9 cellular contexts compared by ENCODE assay signal in the genomic region with DNA sequence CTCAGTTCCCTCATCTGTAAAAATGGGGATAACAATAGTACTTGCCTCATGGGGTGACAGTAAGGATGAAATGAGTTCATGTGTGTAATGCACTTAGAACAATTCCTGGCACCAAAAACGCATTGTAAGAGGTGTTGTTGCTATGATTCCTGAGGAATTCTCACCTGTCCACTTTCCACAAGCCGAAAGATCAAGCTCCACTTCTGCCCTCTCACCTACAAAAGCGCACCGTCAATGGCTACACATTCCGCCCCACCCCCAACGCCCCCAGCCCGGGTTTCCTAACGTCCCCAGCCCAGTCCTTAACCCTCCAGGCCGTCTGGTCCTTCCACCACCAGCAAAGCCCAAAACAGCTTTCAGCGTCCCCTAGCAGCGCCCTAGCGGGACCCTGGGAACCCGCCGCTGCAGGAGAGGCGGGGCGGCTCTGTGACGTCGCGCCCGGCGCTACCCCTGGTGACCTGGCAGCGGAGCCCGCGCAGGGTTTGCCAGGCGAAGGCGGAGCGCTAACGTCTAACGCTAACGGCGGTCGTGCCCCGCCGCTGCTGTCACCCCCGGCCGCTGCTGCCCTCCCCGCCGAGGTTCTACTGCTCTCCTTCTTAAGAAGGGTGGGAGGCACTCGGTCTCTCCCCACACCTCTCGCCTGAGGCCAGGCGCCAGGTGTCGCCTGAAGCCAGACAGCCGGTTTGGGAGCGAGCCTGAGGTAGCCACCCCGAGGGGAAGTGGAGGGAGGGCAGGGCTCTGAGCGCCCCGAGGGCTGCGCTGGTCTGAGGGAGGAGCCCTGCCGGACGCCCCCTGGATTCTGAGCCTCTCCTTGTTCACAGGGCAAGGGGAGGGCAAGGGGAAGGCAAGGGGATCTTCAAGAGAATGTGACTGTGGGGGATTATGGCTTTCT. TPM values are rescaled to one million over a fixed set of nuclear protein-coding genes. Genes with fewer than 3 reads are reported as not detected.
DNase-seq lines count a peak whose midpoint lies in the region; ATAC-seq and TF ChIP-seq lines count a peak whose summit lies in the region.
"Not testable (repeated sequence)": the region's sequence is repeated elsewhere in the genome, so short reads cannot be mapped to it uniquely, and the experiment has no call there.
"Had no signal": no experiment of that assay in that cellular context is flagged by ENCODE, and none has a peak within 500 bp of the region (broad histone marks: within the 10 kb centered on the region; RNA-seq: fewer than 3 reads in every experiment).

A gene (plus strand): TSS at position 478 of the 892 bp plus-strand sequence. CDS start 2,877 bp downstream, outside the sequence.

- H3K4me1 Mint-ChIP-seq in CD8-positive, alpha-beta T cell (ENCODE audit: low read depth); T-helper 2 cell treated with Interferon-gamma antibody and Interleukin-4, amounts not matched to agents 5 μg/mL and 100 μg/mL, for 36 hours (ENCODE audit: low read depth); activated T-helper 1 cell treated with anti-CD3 and anti-CD28 coated beads, Interleukin-12 subunit alpha, Interleukin-12 subunit beta, Interleukin-2, Interleukin-4 antibody, amounts not matched to agents 30 ng/mL and 10 ng/mL and 1 ng/mL, durations not matched to agents 14 hours and 24 hours and 36 hours (ENCODE audit: low read depth); chondrocyte (ENCODE audit: low read depth); natural killer cell; stimulated activated naive B cell treated with anti-CD40 and anti-IgM and Interleukin-4, amounts not matched to agents 10 μg/mL and 1 μg/mL and 100 μg/mL, for 72 hours: not testable (repeated sequence)

- H3K9me3 ChIP-seq in CD8-positive, alpha-beta T cell (ENCODE audit: low read length); right cardiac atrium (ENCODE audit: control insufficient read depth, low read length): not testable (repeated sequence)

- ATAC-seq in CD8-positive, alpha-beta T cell, result peak; percentile 83
- ATAC-seq in HG03175 (IDR thresholded peaks at IDR 0.05; ENCODE audit: unreplicated experiment), result peak; percentile 51
- peak; percentile 82 to 83 for ATAC-seq in right cardiac atrium
- peak; percentile 80 to 91 (median 90) for ATAC-seq in natural killer cell
- ATAC-seq in stimulated activated naive B cell treated with anti-CD40 and anti-IgM and Interleukin-4, amounts not matched to agents 10 μg/mL and 1 μg/mL and 100 μg/mL, for 72 hours (replicated peaks), result peak; percentile 85 to 88

- H3K27ac ChIP-seq in CD8-positive, alpha-beta T cell (ENCODE audit: low read depth, low read length); right cardiac atrium (ENCODE audit: low read length): not testable (repeated sequence)

- not testable (repeated sequence) for H3K4me3 ChIP-seq in CD8-positive, alpha-beta T cell (ENCODE audit: low read depth, low read length); right cardiac atrium (ENCODE audit: low read length)

- peaks cover 24% of the 10 kb centered on the region for H3K27me3 Mint-ChIP-seq in CD8-positive, alpha-beta T cell (ENCODE audit: low read depth)
- H3K27me3 Mint-ChIP-seq in T-helper 2 cell treated with Interferon-gamma antibody and Interleukin-4, amounts not matched to agents 5 μg/mL and 100 μg/mL, for 36 hours (ENCODE audit: low read depth), result peaks cover 29% of the 10 kb centered on the region
- H3K27me3 Mint-ChIP-seq in activated T-helper 1 cell treated with anti-CD3 and anti-CD28 coated beads, Interleukin-12 subunit alpha, Interleukin-12 subunit beta, Interleukin-2, Interleukin-4 antibody, amounts not matched to agents 30 ng/mL and 10 ng/mL and 1 ng/mL, durations not matched to agents 14 hours and 24 hours and 36 hours (ENCODE audit: insufficient read depth), result peaks cover 27% of the 10 kb centered on the region
- peaks cover 13% of the 10 kb centered on the region for H3K27me3 Mint-ChIP-seq in chondrocyte (ENCODE audit: low read depth)
- H3K27me3 Mint-ChIP-seq in natural killer cell (ENCODE audit: low read depth in 2 of 2), result peaks cover 12 to 22% of the 10 kb centered on the region in 2 donors
- H3K27me3 Mint-ChIP-seq in stimulated activated naive B cell treated with anti-CD40 and anti-IgM and Interleukin-4, amounts not matched to agents 10 μg/mL and 1 μg/mL and 100 μg/mL, for 72 hours, result not testable (repeated sequence)

- not testable (repeated sequence) for H3K36me3 ChIP-seq in CD8-positive, alpha-beta T cell (ENCODE audit: insufficient read depth, low read length)

- POLR2A ChIA-PET in CD8-positive, alpha-beta T cell (lab: Charles Lee), result not testable (repeated sequence)

- intact Hi-C loops in CD8-positive, alpha-beta T cell (cut with DNase I, micrococcal nuclease); activated T-helper 1 cell treated with anti-CD3 and anti-CD28 coated beads, Interleukin-12 subunit alpha, Interleukin-12 subunit beta, Interleukin-2, Interleukin-4 antibody, amounts not matched to agents 30 ng/mL and 10 ng/mL and 1 ng/mL, durations not matched to agents 14 hours and 24 hours and 36 hours (cut with micrococcal nuclease); right cardiac atrium (cut with DNase I); natural killer cell (cut with micrococcal nuclease): not testable (repeated sequence)

- H3K27ac Mint-ChIP-seq in CD8-positive, alpha-beta T cell; T-helper 2 cell treated with Interferon-gamma antibody and Interleukin-4, amounts not matched to agents 5 μg/mL and 100 μg/mL, for 36 hours; activated T-helper 1 cell treated with anti-CD3 and anti-CD28 coated beads, Interleukin-12 subunit alpha, Interleukin-12 subunit beta, Interleukin-2, Interleukin-4 antibody, amounts not matched to agents 30 ng/mL and 10 ng/mL and 1 ng/mL, durations not matched to agents 14 hours and 24 hours and 36 hours; chondrocyte (ENCODE audit: unreplicated experiment); natural killer cell; stimulated activated naive B cell treated with anti-CD40 and anti-IgM and Interleukin-4, amounts not matched to agents 10 μg/mL and 1 μg/mL and 100 μg/mL, for 72 hours: not testable (repeated sequence)

- CTCF ChIA-PET in CD8-positive, alpha-beta T cell (lab: Charles Lee), result not testable (repeated sequence)

- not testable (repeated sequence) for H3K27me3 ChIP-seq in CD8-positive, alpha-beta T cell (ENCODE audit: insufficient read depth, low read length); right cardiac atrium (ENCODE audit: control insufficient read depth, insufficient read depth)

- TF ChIP-seq CTCF in CD8-positive, alpha-beta T cell (IDR thresholded peaks at IDR 0.05); chondrocyte (IDR thresholded peaks at IDR 0.05); natural killer cell (IDR thresholded peaks at IDR 0.05): not testable (repeated sequence)

- DNase-seq in CD8-positive, alpha-beta T cell; T-helper 2 cell treated with Interferon-gamma antibody and Interleukin-4, amounts not matched to agents 5 μg/mL and 100 μg/mL, for 36 hours (ENCODE audit: low spot score); activated T-helper 1 cell treated with anti-CD3 and anti-CD28 coated beads, Interleukin-12 subunit alpha, Interleukin-12 subunit beta, Interleukin-2, Interleukin-4 antibody, amounts not matched to agents 30 ng/mL and 10 ng/mL and 1 ng/mL, durations not matched to agents 14 hours and 24 hours and 36 hours (ENCODE audit: low spot score); chondrocyte (ENCODE audit: low spot score); right cardiac atrium; natural killer cell; stimulated activated naive B cell treated with anti-CD40 and anti-IgM and Interleukin-4, amounts not matched to agents 10 μg/mL and 1 μg/mL and 100 μg/mL, for 72 hours: not testable (repeated sequence)

- H3K4me3 Mint-ChIP-seq in CD8-positive, alpha-beta T cell, result peak within 1 kb of the TSS; percentile 58
- H3K4me3 Mint-ChIP-seq in T-helper 2 cell treated with Interferon-gamma antibody and Interleukin-4, amounts not matched to agents 5 μg/mL and 100 μg/mL, for 36 hours, result peak within 1 kb of the TSS; percentile 62
- peak within 1 kb of the TSS; percentile 41 for H3K4me3 Mint-ChIP-seq in activated T-helper 1 cell treated with anti-CD3 and anti-CD28 coated beads, Interleukin-12 subunit alpha, Interleukin-12 subunit beta, Interleukin-2, Interleukin-4 antibody, amounts not matched to agents 30 ng/mL and 10 ng/mL and 1 ng/mL, durations not matched to agents 14 hours and 24 hours and 36 hours
- H3K4me3 Mint-ChIP-seq in chondrocyte (ENCODE audit: unreplicated experiment) (peak within 1 kb of the TSS; percentile 59), natural killer cell (peak within 1 kb of the TSS; percentile 59)
- H3K4me3 Mint-ChIP-seq in stimulated activated naive B cell treated with anti-CD40 and anti-IgM and Interleukin-4, amounts not matched to agents 10 μg/mL and 1 μg/mL and 100 μg/mL, for 72 hours, result peak within 1 kb of the TSS in 1 of 2 donors; percentile 10

- 15% methylated on average over 4 of the region's 50 CpGs for WGBS in right cardiac atrium

- not testable (repeated sequence) for H3K36me3 Mint-ChIP-seq in CD8-positive, alpha-beta T cell; T-helper 2 cell treated with Interferon-gamma antibody and Interleukin-4, amounts not matched to agents 5 μg/mL and 100 μg/mL, for 36 hours (ENCODE audit: low read depth); activated T-helper 1 cell treated with anti-CD3 and anti-CD28 coated beads, Interleukin-12 subunit alpha, Interleukin-12 subunit beta, Interleukin-2, Interleukin-4 antibody, amounts not matched to agents 30 ng/mL and 10 ng/mL and 1 ng/mL, durations not matched to agents 14 hours and 24 hours and 36 hours (ENCODE audit: low read depth); chondrocyte (ENCODE audit: low read depth); natural killer cell; stimulated activated naive B cell treated with anti-CD40 and anti-IgM and Interleukin-4, amounts not matched to agents 10 μg/mL and 1 μg/mL and 100 μg/mL, for 72 hours

- H3K4me1 ChIP-seq in CD8-positive, alpha-beta T cell (ENCODE audit: insufficient read depth, low read length); right cardiac atrium (ENCODE audit: control insufficient read depth, insufficient read depth, low read length): not testable (repeated sequence)

- not testable (repeated sequence) for H3K9me3 Mint-ChIP-seq in CD8-positive, alpha-beta T cell; T-helper 2 cell treated with Interferon-gamma antibody and Interleukin-4, amounts not matched to agents 5 μg/mL and 100 μg/mL, for 36 hours; activated T-helper 1 cell treated with anti-CD3 and anti-CD28 coated beads, Interleukin-12 subunit alpha, Interleukin-12 subunit beta, Interleukin-2, Interleukin-4 antibody, amounts not matched to agents 30 ng/mL and 10 ng/mL and 1 ng/mL, durations not matched to agents 14 hours and 24 hours and 36 hours; chondrocyte (ENCODE audit: low read depth); natural killer cell; stimulated activated naive B cell treated with anti-CD40 and anti-IgM and Interleukin-4, amounts not matched to agents 10 μg/mL and 1 μg/mL and 100 μg/mL, for 72 hours

RNA-seq across cellular contexts. Expression of the gene that starts here (rescaled TPM):
- total RNA-seq in CD8-positive, alpha-beta T cell, result not detected
- not detected in 2 replicates for total RNA-seq in activated T-helper 1 cell treated with anti-CD3 and anti-CD28 coated beads, Interleukin-12 subunit alpha, Interleukin-12 subunit beta, Interleukin-2, Interleukin-4 antibody, amounts not matched to agents 30 ng/mL and 10 ng/mL and 1 ng/mL, durations not matched to agents 14 hours and 24 hours and 36 hours
- 0.10 TPM in 1 of 3 replicates, not detected in the others for total RNA-seq in chondrocyte
- 1 to 10 TPM; 2.0 to 4.8 (median 3.6) TPM for total RNA-seq in right cardiac atrium
- 4.5 TPM for polyA plus RNA-seq in right cardiac atrium
- total RNA-seq in natural killer cell, result not detected
- total RNA-seq: smooth muscle cell had no signal
- polyA plus RNA-seq: smooth muscle cell had no signal

Comparison
In these comparisons a context has a peak if more than half of its experiments do, and no peak if none do; other contexts are left out.
1. Peak in ATAC-seq in CD8-positive, alpha-beta T cell; RNA of the gene not detected or under 1 TPM.
2. Peak in ATAC-seq in natural killer cell; RNA of the gene not detected or under 1 TPM.